Comparison of ENCODE assay signal across 15 cellular contexts in genomic region chr12:24539646-24540045, GRCh38.
DNase-seq lines count a peak whose midpoint lies in the region; ATAC-seq and TF ChIP-seq lines count a peak whose summit lies in the region.
"Had no signal": no experiment of that assay in that cellular context is flagged by ENCODE, and none has a peak within 500 bp of the region (broad histone marks: within the 10 kb centered on the region; RNA-seq: fewer than 3 reads in every experiment).

No MANE protein-coding gene starts in this region.

- H3K27ac Mint-ChIP-seq in progenitor cell of endocrine pancreas, result no peak overlapping the region
- no peak overlapping the region for H3K27ac Mint-ChIP-seq in activated T-cell treated with anti-CD3 and anti-CD28 coated beads, Interleukin-2, amount 50 U/mL, for 72 hours
- H3K27ac Mint-ChIP-seq: B cell; CD8-positive, alpha-beta memory T cell; GM23338; HFFc6 had no signal

- TF ChIP-seq CTCF in WI38 (IDR thresholded peaks at IDR 0.05; ENCODE audit: low read depth, low read length) (no peak), fibroblast of villous mesenchyme (IDR thresholded peaks at IDR 0.05; ENCODE audit: insufficient read depth, low read depth, low read length) (no peak), smooth muscle cell (IDR thresholded peaks at IDR 0.05; ENCODE audit: borderline replicate concordance, insufficient read depth, poor library complexity, severe bottlenecking) (no peak), progenitor cell of endocrine pancreas (IDR thresholded peaks at IDR 0.05; ENCODE audit: unreplicated experiment) (no peak), MM.1S (IDR thresholded peaks at IDR 0.05; ENCODE audit: low read length) (no peak)

- H3K4me3 Mint-ChIP-seq in progenitor cell of endocrine pancreas (ENCODE audit: low read depth), result no peak overlapping the region
- no peak overlapping the region for H3K4me3 Mint-ChIP-seq in activated T-cell treated with anti-CD3 and anti-CD28 coated beads, Interleukin-2, amount 50 U/mL, for 72 hours
- H3K4me3 Mint-ChIP-seq: B cell; CD8-positive, alpha-beta memory T cell; GM23338; HFFc6 had no signal

- H3K4me1 ChIP-seq in smooth muscle cell (ENCODE audit: low read depth) (peaks cover 48% of the 10 kb centered on the region), MM.1S (ENCODE audit: low read length) (no peaks in the 10 kb centered on the region)
- H3K4me1 ChIP-seq: BLaER1 treated with 17β-estradiol and CSF1 and Interleukin-3, amounts not matched to agents 10 nM and 100 nM had no signal

- H3K27me3 ChIP-seq in smooth muscle cell (ENCODE audit: low read depth) (no peaks in the 10 kb centered on the region), MM.1S (replicated peaks; ENCODE audit: insufficient read depth, low read length) (no peaks in the 10 kb centered on the region)
- H3K27me3 ChIP-seq: BLaER1 treated with 17β-estradiol and CSF1 and Interleukin-3, amounts not matched to agents 10 nM and 100 nM had no signal

- H3F3A ChIP-seq in smooth muscle cell (ENCODE audit: low read depth) (peaks cover 8% of the 10 kb centered on the region), MM.1S (ENCODE audit: insufficient read depth, low read length) (no peaks in the 10 kb centered on the region)

- H3K9me3 Mint-ChIP-seq in progenitor cell of endocrine pancreas (ENCODE audit: low read depth), result no peaks in the 10 kb centered on the region
- H3K9me3 Mint-ChIP-seq in activated T-cell treated with anti-CD3 and anti-CD28 coated beads, Interleukin-2, amount 50 U/mL, for 72 hours, result no peaks in the 10 kb centered on the region
- H3K9me3 Mint-ChIP-seq: GM23338, HFFc6 had no signal

- WGBS in smooth muscle cell (ENCODE audit: low lambda C conversion rate), result 74% methylated on average over 3 of the region's 3 CpGs

- H2AFZ ChIP-seq in smooth muscle cell (ENCODE audit: low read depth), result no peak overlapping the region
- no peak overlapping the region for H2AFZ ChIP-seq in MM.1S (ENCODE audit: low read length)
- H2AFZ ChIP-seq: GM23338 had no signal

- H3K9me3 ChIP-seq in smooth muscle cell (replicated peaks; ENCODE audit: low read depth) (no peaks in the 10 kb centered on the region), MM.1S (replicated peaks; ENCODE audit: insufficient read depth, low read length) (no peaks in the 10 kb centered on the region)
- H3K9me3 ChIP-seq: BLaER1 treated with 17β-estradiol and CSF1 and Interleukin-3, amounts not matched to agents 10 nM and 100 nM; Caco-2 had no signal

- H3K27me3 Mint-ChIP-seq in progenitor cell of endocrine pancreas, result no peaks in the 10 kb centered on the region
- H3K27me3 Mint-ChIP-seq in activated T-cell treated with anti-CD3 and anti-CD28 coated beads, Interleukin-2, amount 50 U/mL, for 72 hours (ENCODE audit: low read depth), result no peaks in the 10 kb centered on the region
- H3K27me3 Mint-ChIP-seq: B cell had no signal

- no peaks in the 10 kb centered on the region for H4K20me1 ChIP-seq in smooth muscle cell (ENCODE audit: low read depth)
- no peaks in the 10 kb centered on the region for H4K20me1 ChIP-seq in MM.1S (ENCODE audit: insufficient read depth, low read length)
- H4K20me1 ChIP-seq: BLaER1 treated with 17β-estradiol and CSF1 and Interleukin-3, amounts not matched to agents 10 nM and 100 nM had no signal

- DNase-seq in fibroblast of villous mesenchyme (ENCODE audit: low read depth) (peak; percentile 51), smooth muscle cell (lab: John Stamatoyannopoulos, UW; ENCODE audit: unreplicated experiment) (no peak), progenitor cell of endocrine pancreas (ENCODE audit: low spot score, unreplicated experiment) (no peak), MM.1S (no peak)
- DNase-seq in activated T-cell treated with anti-CD3 and anti-CD28 coated beads, Interleukin-2, amount 50 U/mL, for 72 hours, result no peak
- DNase-seq: Caco-2; CD8-positive, alpha-beta memory T cell; GDM1; HFFc6 had no signal

- H3K4me2 ChIP-seq in smooth muscle cell (peak overlapping the region; percentile 83), MM.1S (ENCODE audit: low read depth, low read length) (no peak overlapping the region)
- H3K4me2 ChIP-seq: BLaER1 treated with 17β-estradiol and CSF1 and Interleukin-3, amounts not matched to agents 10 nM and 100 nM; GM23338 had no signal

- H3K36me3 ChIP-seq in smooth muscle cell (ENCODE audit: low read depth), result no peaks in the 10 kb centered on the region
- H3K36me3 ChIP-seq in MM.1S (replicated peaks; ENCODE audit: insufficient read depth, low read length), result no peaks in the 10 kb centered on the region
- H3K36me3 ChIP-seq: BLaER1 treated with 17β-estradiol and CSF1 and Interleukin-3, amounts not matched to agents 10 nM and 100 nM had no signal

- H3K4me1 Mint-ChIP-seq in progenitor cell of endocrine pancreas (ENCODE audit: low read depth), result peaks cover 50% of the 10 kb centered on the region
- no peaks in the 10 kb centered on the region for H3K4me1 Mint-ChIP-seq in activated T-cell treated with anti-CD3 and anti-CD28 coated beads, Interleukin-2, amount 50 U/mL, for 72 hours (ENCODE audit: low read depth)
- H3K4me1 Mint-ChIP-seq: CD8-positive, alpha-beta memory T cell had no signal

- H3K27ac ChIP-seq in smooth muscle cell (ENCODE audit: low read depth) (peak overlapping the region; percentile 94), MM.1S (ENCODE audit: low read length) (no peak overlapping the region)
- H3K27ac ChIP-seq: BLaER1 treated with 17β-estradiol and CSF1 and Interleukin-3, amounts not matched to agents 10 nM and 100 nM had no signal

- ATAC-seq in activated T-cell treated with anti-CD3 and anti-CD28 coated beads, Interleukin-2, amount 50 U/mL, for 72 hours (replicated peaks in 1 of 2), result no peak
- ATAC-seq: GM23338, HCT116, HepG2 had no signal

- peaks cover 78% of the 10 kb centered on the region for H3K79me2 ChIP-seq in smooth muscle cell (ENCODE audit: low read depth)
- H3K79me2 ChIP-seq in MM.1S (ENCODE audit: low read length), result no peaks in the 10 kb centered on the region

- peak overlapping the region; percentile 74 for H3K9ac ChIP-seq in smooth muscle cell (ENCODE audit: low read depth)
- H3K9ac ChIP-seq in MM.1S (ENCODE audit: low read length), result no peak overlapping the region
- H3K9ac ChIP-seq: BLaER1 treated with 17β-estradiol and CSF1 and Interleukin-3, amounts not matched to agents 10 nM and 100 nM had no signal

- H3K9me2 ChIP-seq in MM.1S (replicated peaks; ENCODE audit: insufficient read depth, low read length), result no peaks in the 10 kb centered on the region

- H3K36me3 Mint-ChIP-seq in progenitor cell of endocrine pancreas (ENCODE audit: insufficient read depth), result no peaks in the 10 kb centered on the region
- H3K36me3 Mint-ChIP-seq in activated T-cell treated with anti-CD3 and anti-CD28 coated beads, Interleukin-2, amount 50 U/mL, for 72 hours (ENCODE audit: insufficient read depth in 2 of 2), result no peaks in the 10 kb centered on the region
- H3K36me3 Mint-ChIP-seq: CD8-positive, alpha-beta memory T cell had no signal

- H3K4me3 ChIP-seq in WI38 (ENCODE audit: low read depth, low read length) (0 out of 2 replicates have a peak overlapping the region, but pooled peaks have one; percentile 5), fibroblast of villous mesenchyme (ENCODE audit: low read depth, low read length) (no peak overlapping the region), smooth muscle cell (no peak overlapping the region), MM.1S (ENCODE audit: low read length) (no peak overlapping the region)
- H3K4me3 ChIP-seq: BLaER1 treated with 17β-estradiol and CSF1 and Interleukin-3, amounts not matched to agents 10 nM and 100 nM; GM23338 had no signal
